Comparison of ENCODE assay signal across 8 cellular contexts in genomic region chr3:47163990-47164848, GRCh38. TPM values are rescaled to one million over a fixed set of nuclear protein-coding genes. Genes with fewer than 3 reads are reported as not detected.
DNase-seq lines count a peak whose midpoint lies in the region; ATAC-seq and TF ChIP-seq lines count a peak whose summit lies in the region.

SETD2 (minus strand) TSS chr3:47164113; CDS start chr3:47163924, 189 bp downstream.

- peak within 1 kb of the TSS; percentile 97 for H3K4me3 Mint-ChIP-seq in nephron progenitor cell
- peak within 1 kb of the TSS; percentile 94 for H3K4me3 Mint-ChIP-seq in stimulated activated naive CD8-positive, alpha-beta T cell treated with anti-CD3 and anti-CD28 coated beads, Interleukin-15, Interleukin-2, amounts not matched to agents 100 ng/mL and 50 ng/mL, for 24 hours

- H3K9me3 Mint-ChIP-seq in nephron progenitor cell, result no peaks in the 10 kb centered on the region
- no peaks in the 10 kb centered on the region for H3K9me3 Mint-ChIP-seq in stimulated activated naive CD8-positive, alpha-beta T cell treated with anti-CD3 and anti-CD28 coated beads, Interleukin-15, Interleukin-2, amounts not matched to agents 100 ng/mL and 50 ng/mL, for 24 hours

- H3K4me3 ChIP-seq in fibroblast of the aortic adventitia (ENCODE audit: low read depth, low read length), result peak within 1 kb of the TSS; percentile 88

- TF ChIP-seq CTCF in fibroblast of the aortic adventitia (IDR thresholded peaks at IDR 0.05; ENCODE audit: insufficient read depth, low read length), result peak; percentile 28
- no peak for TF ChIP-seq CTCF in nephron progenitor cell (IDR thresholded peaks at IDR 0.05)

- peak; percentile 68 for ATAC-seq in GM21825 (IDR thresholded peaks at IDR 0.05; ENCODE audit: unreplicated experiment)

- H3K4me1 Mint-ChIP-seq in nephron progenitor cell, result peaks cover 49% of the 10 kb centered on the region
- H3K4me1 Mint-ChIP-seq in stimulated activated naive CD8-positive, alpha-beta T cell treated with anti-CD3 and anti-CD28 coated beads, Interleukin-15, Interleukin-2, amounts not matched to agents 100 ng/mL and 50 ng/mL, for 24 hours (ENCODE audit: low read depth), result peaks cover 52% of the 10 kb centered on the region

- no peaks in the 10 kb centered on the region for H3K27me3 Mint-ChIP-seq in nephron progenitor cell (ENCODE audit: low read depth, poor library complexity)
- no peaks in the 10 kb centered on the region for H3K27me3 Mint-ChIP-seq in stimulated activated naive CD8-positive, alpha-beta T cell treated with anti-CD3 and anti-CD28 coated beads, Interleukin-15, Interleukin-2, amounts not matched to agents 100 ng/mL and 50 ng/mL, for 24 hours

- peak; percentile 92 for DNase-seq in ELF-1 (ENCODE audit: low read depth, low spot score)
- DNase-seq in Kasumi-1 (lab: John Stamatoyannopoulos, UW), result peak; percentile 90
- peak; percentile 84 to 94 for DNase-seq in SHP77 (lab: John Stamatoyannopoulos, UW)
- DNase-seq in activated effector memory CD4-positive, alpha-beta T cell treated with Interleukin-2 at 50 U/mL for 16 hours, result peak; percentile 78
- peak; percentile 87 for DNase-seq in fibroblast of the aortic adventitia (ENCODE audit: low read depth)
- peak; percentile 87 for DNase-seq in nephron progenitor cell

- H3K36me3 Mint-ChIP-seq in nephron progenitor cell (ENCODE audit: low read depth), result peaks cover 10% of the 10 kb centered on the region
- H3K36me3 Mint-ChIP-seq in stimulated activated naive CD8-positive, alpha-beta T cell treated with anti-CD3 and anti-CD28 coated beads, Interleukin-15, Interleukin-2, amounts not matched to agents 100 ng/mL and 50 ng/mL, for 24 hours (ENCODE audit: low read depth), result peaks cover 25% of the 10 kb centered on the region

- peak within 1 kb of the TSS; percentile 99 for H3K27ac Mint-ChIP-seq in nephron progenitor cell
- peak within 1 kb of the TSS; percentile 99 for H3K27ac Mint-ChIP-seq in stimulated activated naive CD8-positive, alpha-beta T cell treated with anti-CD3 and anti-CD28 coated beads, Interleukin-15, Interleukin-2, amounts not matched to agents 100 ng/mL and 50 ng/mL, for 24 hours

RNA-seq across cellular contexts. Expression of gene SETD2, which starts in this region (rescaled TPM):
- 37.6 and 83.6 TPM in 2 replicates for total RNA-seq in fibroblast of the aortic adventitia (ENCODE audit: low replicate concordance)

Comparison
In these comparisons a context has a peak if more than half of its experiments do, and no peak if none do; other contexts are left out.
1. Peak in every context shown above with its lines: DNase-seq, ATAC-seq and H3K4me3 ChIP-seq.